ENCODE assay signal across 15 cellular contexts in the genomic region with DNA sequence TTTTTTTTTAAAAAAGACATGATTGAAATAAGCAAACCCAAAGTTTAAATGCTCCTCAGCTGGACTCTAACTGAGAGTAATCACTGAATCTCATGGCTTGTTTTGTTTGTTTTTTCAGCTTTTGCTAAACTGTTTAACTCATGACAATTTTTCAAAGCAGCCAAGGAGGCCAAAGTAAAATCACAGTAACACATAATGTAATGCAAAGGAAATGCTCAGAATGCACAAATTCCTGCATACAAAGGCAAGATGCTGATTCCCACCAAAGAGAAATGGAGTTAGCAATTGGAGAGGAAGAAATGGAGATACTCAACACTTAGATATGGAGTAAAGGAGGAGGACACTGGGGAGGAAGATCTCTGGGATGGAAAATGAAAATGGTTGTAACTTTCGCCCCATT.
DNase-seq lines count a peak whose midpoint lies in the region; ATAC-seq and TF ChIP-seq lines count a peak whose summit lies in the region.
"Had no signal": no experiment of that assay in that cellular context is flagged by ENCODE, and none has a peak within 500 bp of the region (broad histone marks: within the 10 kb centered on the region; RNA-seq: fewer than 3 reads in every experiment).

No MANE protein-coding gene starts in this region.

- H3K36me3 ChIP-seq in GM23338 (ENCODE audit: insufficient read depth) (no peaks in the 10 kb centered on the region), neural progenitor cell (no peaks in the 10 kb centered on the region)
- H3K36me3 ChIP-seq: BLaER1 treated with 17β-estradiol and CSF1 and Interleukin-3, amounts not matched to agents 10 nM and 100 nM; HAP-1 had no signal

- H3K4me3 Mint-ChIP-seq in GM23338 = no peak overlapping the region
- peak overlapping the region in 1 of 5 experiments; percentile 19 for H3K4me3 Mint-ChIP-seq in brain
- H3K4me3 Mint-ChIP-seq in neural progenitor cell = no peak overlapping the region
- H3K4me3 Mint-ChIP-seq: CD4-positive, CD25-positive, alpha-beta regulatory T cell; HFFc6 had no signal

- H3K36me3 Mint-ChIP-seq in GM23338 (ENCODE audit: low read depth) (no peaks in the 10 kb centered on the region), brain (no peaks in the 10 kb centered on the region), neural progenitor cell (peaks cover 5% of the 10 kb centered on the region)
- H3K36me3 Mint-ChIP-seq: CD4-positive, CD25-positive, alpha-beta regulatory T cell had no signal

- H3K27me3 ChIP-seq in GM23338 (ENCODE audit: insufficient read depth) (no peaks in the 10 kb centered on the region), neural progenitor cell (no peaks in the 10 kb centered on the region)
- H3K27me3 ChIP-seq: BLaER1 treated with 17β-estradiol and CSF1 and Interleukin-3, amounts not matched to agents 10 nM and 100 nM had no signal

- peaks cover 6% of the 10 kb centered on the region; the same call in 1 of the 2 replicates for H3K4me1 ChIP-seq in GM23338 (ENCODE audit: insufficient read depth)
- peaks cover 34% of the 10 kb centered on the region for H3K4me1 ChIP-seq in neural progenitor cell
- H3K4me1 ChIP-seq: BLaER1 treated with 17β-estradiol and CSF1 and Interleukin-3, amounts not matched to agents 10 nM and 100 nM; HAP-1 had no signal

- H4K20me1 ChIP-seq in GM23338 (replicated peaks; ENCODE audit: insufficient read depth) = no peaks in the 10 kb centered on the region
- no peaks in the 10 kb centered on the region for H4K20me1 ChIP-seq in neural progenitor cell (ENCODE audit: low read depth)
- H4K20me1 ChIP-seq: BLaER1 treated with 17β-estradiol and CSF1 and Interleukin-3, amounts not matched to agents 10 nM and 100 nM had no signal

- ATAC-seq in GM23338 = no peak

- H3K27ac ChIP-seq in GM23338 (ENCODE audit: low read depth) = no peak overlapping the region
- H3K27ac ChIP-seq in neural progenitor cell = no peak overlapping the region
- H3K27ac ChIP-seq: BLaER1 treated with 17β-estradiol and CSF1 and Interleukin-3, amounts not matched to agents 10 nM and 100 nM; GM23248 had no signal

- peaks cover 16% of the 10 kb centered on the region for H3K4me1 Mint-ChIP-seq in GM23338
- H3K4me1 Mint-ChIP-seq in brain = peaks cover 16% of the 10 kb centered on the region
- peaks cover 6% of the 10 kb centered on the region for H3K4me1 Mint-ChIP-seq in neural progenitor cell
- H3K4me1 Mint-ChIP-seq: CD4-positive, CD25-positive, alpha-beta regulatory T cell had no signal

- H3K27me3 Mint-ChIP-seq in GM23338 (ENCODE audit: insufficient read depth, low read depth, poor library complexity) = no peaks in the 10 kb centered on the region
- H3K27me3 Mint-ChIP-seq in brain = no peaks in the 10 kb centered on the region
- no peaks in the 10 kb centered on the region for H3K27me3 Mint-ChIP-seq in neural progenitor cell (ENCODE audit: insufficient read depth, low read depth)
- H3K27me3 Mint-ChIP-seq: CD4-positive, CD25-positive, alpha-beta regulatory T cell had no signal

- H3F3A ChIP-seq in GM23338 (replicated peaks; ENCODE audit: low read depth) (no peaks in the 10 kb centered on the region), neural progenitor cell (ENCODE audit: low read depth) (peaks cover 10% of the 10 kb centered on the region)

- H3K4me2 ChIP-seq in GM23338 (no peak overlapping the region), neural progenitor cell (no peak overlapping the region)
- H3K4me2 ChIP-seq: BLaER1 treated with 17β-estradiol and CSF1 and Interleukin-3, amounts not matched to agents 10 nM and 100 nM had no signal

- no peak overlapping the region for H2AFZ ChIP-seq in GM23338
- H2AFZ ChIP-seq in neural progenitor cell (replicated peaks) = peak overlapping the region; percentile 56
- H2AFZ ChIP-seq: GM23248 had no signal

- no peak for DNase-seq in GM23338 (ENCODE audit: low spot score)
- DNase-seq in fibroblast of peridontal ligament (ENCODE audit: extremely low read depth) = peak; percentile 31
- no peak for DNase-seq in neural progenitor cell (ENCODE audit: low spot score)
- DNase-seq in islet precursor cell = no peak
- no peak for DNase-seq in HUDEP-2 (lab: John Stamatoyannopoulos, UW; ENCODE audit: unreplicated experiment in 76 of 76)
- DNase-seq in NCI-H1048 (lab: John Stamatoyannopoulos, UW) = no peak
- DNase-seq: 8988T; Calu3; CD4-positive, CD25-positive, alpha-beta regulatory T cell; DMS 273 treated with DMSO at 0.1 percent for 48 hours; GM23248; HFFc6 had no signal

- H3K9ac ChIP-seq in neural progenitor cell = no peak overlapping the region
- H3K9ac ChIP-seq: BLaER1 treated with 17β-estradiol and CSF1 and Interleukin-3, amounts not matched to agents 10 nM and 100 nM; GM23248 had no signal

- no peaks in the 10 kb centered on the region for H3K9me2 ChIP-seq in GM23338 (ENCODE audit: insufficient read depth)

- H3K27ac Mint-ChIP-seq in GM23338 = peak overlapping the region; percentile 84
- H3K27ac Mint-ChIP-seq in brain = peak overlapping the region in 3 of 5 experiments; percentile 3 to 82 (median 12)
- peak overlapping the region; percentile 5 for H3K27ac Mint-ChIP-seq in neural progenitor cell
- H3K27ac Mint-ChIP-seq: CD4-positive, CD25-positive, alpha-beta regulatory T cell; HFFc6 had no signal

- H3K79me2 ChIP-seq in GM23338 (replicated peaks; ENCODE audit: insufficient read depth) = no peaks in the 10 kb centered on the region
- no peaks in the 10 kb centered on the region for H3K79me2 ChIP-seq in neural progenitor cell (ENCODE audit: low read depth)

- H3K9me3 Mint-ChIP-seq in GM23338 = no peaks in the 10 kb centered on the region
- no peaks in the 10 kb centered on the region for H3K9me3 Mint-ChIP-seq in brain
- H3K9me3 Mint-ChIP-seq in neural progenitor cell = no peaks in the 10 kb centered on the region

- H3K4me3 ChIP-seq in GM23338 (no peak overlapping the region), neural progenitor cell (no peak overlapping the region)
- H3K4me3 ChIP-seq: BLaER1 treated with 17β-estradiol and CSF1 and Interleukin-3, amounts not matched to agents 10 nM and 100 nM; GM23248; HAP-1 had no signal

- no peaks in the 10 kb centered on the region for H3K9me3 ChIP-seq in neural progenitor cell (ENCODE audit: low read depth)
- H3K9me3 ChIP-seq: BLaER1 treated with 17β-estradiol and CSF1 and Interleukin-3, amounts not matched to agents 10 nM and 100 nM; HAP-1 had no signal

- TF ChIP-seq CTCF in GM23338 (conservative IDR thresholded peaks at IDR 0.05; ENCODE audit: low read depth in 2 of 2) (no peak), brain (conservative IDR thresholded peaks at IDR 0.05) (no peak), neural progenitor cell (IDR thresholded peaks at IDR 0.05) (no peak)

TF ChIP-seq in GM23338, 12 proteins besides CTCF, POLR2A, EP300 and RAD21 (continues in another document):
- TF ChIP-seq, protein P1, sequence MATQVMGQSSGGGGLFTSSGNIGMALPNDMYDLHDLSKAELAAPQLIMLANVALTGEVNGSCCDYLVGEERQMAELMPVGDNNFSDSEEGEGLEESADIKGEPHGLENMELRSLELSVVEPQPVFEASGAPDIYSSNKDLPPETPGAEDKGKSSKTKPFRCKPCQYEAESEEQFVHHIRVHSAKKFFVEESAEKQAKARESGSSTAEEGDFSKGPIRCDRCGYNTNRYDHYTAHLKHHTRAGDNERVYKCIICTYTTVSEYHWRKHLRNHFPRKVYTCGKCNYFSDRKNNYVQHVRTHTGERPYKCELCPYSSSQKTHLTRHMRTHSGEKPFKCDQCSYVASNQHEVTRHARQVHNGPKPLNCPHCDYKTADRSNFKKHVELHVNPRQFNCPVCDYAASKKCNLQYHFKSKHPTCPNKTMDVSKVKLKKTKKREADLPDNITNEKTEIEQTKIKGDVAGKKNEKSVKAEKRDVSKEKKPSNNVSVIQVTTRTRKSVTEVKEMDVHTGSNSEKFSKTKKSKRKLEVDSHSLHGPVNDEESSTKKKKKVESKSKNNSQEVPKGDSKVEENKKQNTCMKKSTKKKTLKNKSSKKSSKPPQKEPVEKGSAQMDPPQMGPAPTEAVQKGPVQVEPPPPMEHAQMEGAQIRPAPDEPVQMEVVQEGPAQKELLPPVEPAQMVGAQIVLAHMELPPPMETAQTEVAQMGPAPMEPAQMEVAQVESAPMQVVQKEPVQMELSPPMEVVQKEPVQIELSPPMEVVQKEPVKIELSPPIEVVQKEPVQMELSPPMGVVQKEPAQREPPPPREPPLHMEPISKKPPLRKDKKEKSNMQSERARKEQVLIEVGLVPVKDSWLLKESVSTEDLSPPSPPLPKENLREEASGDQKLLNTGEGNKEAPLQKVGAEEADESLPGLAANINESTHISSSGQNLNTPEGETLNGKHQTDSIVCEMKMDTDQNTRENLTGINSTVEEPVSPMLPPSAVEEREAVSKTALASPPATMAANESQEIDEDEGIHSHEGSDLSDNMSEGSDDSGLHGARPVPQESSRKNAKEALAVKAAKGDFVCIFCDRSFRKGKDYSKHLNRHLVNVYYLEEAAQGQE (IDR thresholded peaks at IDR 0.05; ENCODE audit: unreplicated experiment) = no peak
- TF ChIP-seq, protein P2, sequence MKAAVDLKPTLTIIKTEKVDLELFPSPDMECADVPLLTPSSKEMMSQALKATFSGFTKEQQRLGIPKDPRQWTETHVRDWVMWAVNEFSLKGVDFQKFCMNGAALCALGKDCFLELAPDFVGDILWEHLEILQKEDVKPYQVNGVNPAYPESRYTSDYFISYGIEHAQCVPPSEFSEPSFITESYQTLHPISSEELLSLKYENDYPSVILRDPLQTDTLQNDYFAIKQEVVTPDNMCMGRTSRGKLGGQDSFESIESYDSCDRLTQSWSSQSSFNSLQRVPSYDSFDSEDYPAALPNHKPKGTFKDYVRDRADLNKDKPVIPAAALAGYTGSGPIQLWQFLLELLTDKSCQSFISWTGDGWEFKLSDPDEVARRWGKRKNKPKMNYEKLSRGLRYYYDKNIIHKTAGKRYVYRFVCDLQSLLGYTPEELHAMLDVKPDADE (IDR thresholded peaks at IDR 0.05) = no peak
- TF ChIP-seq STAT1 (IDR thresholded peaks at IDR 0.05; ENCODE audit: unreplicated experiment) (no peak), EZH2phosphoT487 (IDR thresholded peaks at IDR 0.05; ENCODE audit: unreplicated experiment) (no peak)

Comparison
In these comparisons a context has a peak if more than half of its experiments do, and no peak if none do; other contexts are left out.
1. H3K27ac Mint-ChIP-seq: peak in every context shown above with its lines; median percentile 84 in GM23338; 12 in brain; 5 in neural progenitor cell.